ENCODE assay signal across 19 cellular contexts in the genomic region with DNA sequence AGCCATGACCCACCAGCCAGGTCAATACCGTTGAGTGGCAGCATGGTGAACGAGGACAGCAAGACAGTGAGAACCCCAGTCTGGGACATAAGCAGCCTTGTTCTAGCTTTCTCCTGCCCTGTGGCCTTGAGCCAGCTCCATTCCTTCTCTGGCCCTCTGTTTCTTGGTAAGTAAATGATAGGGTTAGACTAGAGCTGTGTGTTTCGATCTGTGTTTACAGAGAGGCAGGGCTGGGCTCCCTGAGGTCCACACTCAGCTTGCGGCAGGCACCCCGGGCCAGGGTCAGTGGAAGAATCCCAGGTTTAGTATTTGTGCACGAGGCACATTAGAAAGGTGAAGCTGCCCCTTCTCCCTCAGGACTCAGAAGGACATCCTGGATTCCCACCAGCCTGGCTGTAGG. TPM values are rescaled to one million over a fixed set of nuclear protein-coding genes. Genes with fewer than 3 reads are reported as not detected.
"Had no signal": no experiment of that assay in that cellular context is flagged by ENCODE, and none has a peak within 500 bp of the region (broad histone marks: within the 10 kb centered on the region; RNA-seq: fewer than 3 reads in every experiment).

No MANE protein-coding gene starts in this region.

- H3K9me3 Mint-ChIP-seq: activated CD4-positive, alpha-beta memory T cell treated with anti-CD3 and anti-CD28 coated beads for 36 hours; activated naive CD8-positive, alpha-beta T cell treated with anti-CD3 and anti-CD28 coated beads for 36 hours; immature natural killer cell; mesothelial cell of epicardium; nephron; stimulated activated naive CD8-positive, alpha-beta T cell treated with anti-CD3 and anti-CD28 coated beads, Interleukin-15, amount 100 ng/mL, for 72 hours; T-helper 2 cell treated with Interferon-gamma antibody and Interleukin-4, amounts not matched to agents 5 μg/mL and 100 μg/mL, for 36 hours; WTC11 had no signal

- DNase-seq: activated CD4-positive, alpha-beta memory T cell treated with anti-CD3 and anti-CD28 coated beads for 36 hours; activated CD4-positive, alpha-beta T cell treated with anti-CD3 and anti-CD28 coated beads for 36 hours; activated naive CD4-positive, alpha-beta T cell; activated naive CD8-positive, alpha-beta T cell treated with anti-CD3 and anti-CD28 coated beads for 36 hours; central memory CD4-positive, alpha-beta T cell; gastrocnemius medialis; immature natural killer cell; lower lobe of right lung; occipital lobe; small intestine; stimulated activated CD4-positive, alpha-beta T cell treated with anti-CD3 and anti-CD28 coated beads, Interleukin-15, amount 100 ng/mL, for 24 hours; stimulated activated CD4-positive, alpha-beta T cell treated with anti-CD3 and anti-CD28 coated beads, Interleukin-4, amount 100 ng/mL, for 1 hour; stimulated activated naive CD8-positive, alpha-beta T cell treated with anti-CD3 and anti-CD28 coated beads, Interleukin-15, amount 100 ng/mL, for 72 hours; upper lobe of right lung had no signal

- H3K9me3 ChIP-seq: gastrocnemius medialis, lower lobe of right lung, upper lobe of right lung had no signal

- ATAC-seq: activated CD4-positive, alpha-beta T cell treated with anti-CD3 and anti-CD28 coated beads for 36 hours; stimulated activated naive CD8-positive, alpha-beta T cell treated with anti-CD3 and anti-CD28 coated beads, Interleukin-15, amount 100 ng/mL, for 72 hours had no signal

- H3K4me3 ChIP-seq: gastrocnemius medialis, lower lobe of right lung, SK-N-MC, upper lobe of right lung had no signal

- H3K4me3 Mint-ChIP-seq: activated CD4-positive, alpha-beta memory T cell treated with anti-CD3 and anti-CD28 coated beads for 36 hours; activated CD4-positive, alpha-beta T cell treated with anti-CD3 and anti-CD28 coated beads for 36 hours; activated naive CD8-positive, alpha-beta T cell treated with anti-CD3 and anti-CD28 coated beads for 36 hours; immature natural killer cell; mesothelial cell of epicardium; stimulated activated naive CD8-positive, alpha-beta T cell treated with anti-CD3 and anti-CD28 coated beads, Interleukin-15, amount 100 ng/mL, for 72 hours; T-helper 2 cell treated with Interferon-gamma antibody and Interleukin-4, amounts not matched to agents 5 μg/mL and 100 μg/mL, for 36 hours; WTC11 had no signal

- H3K27ac ChIP-seq: gastrocnemius medialis, lower lobe of right lung, SK-N-MC, upper lobe of right lung had no signal

- H3K27ac Mint-ChIP-seq: activated CD4-positive, alpha-beta memory T cell treated with anti-CD3 and anti-CD28 coated beads for 36 hours; activated CD4-positive, alpha-beta T cell treated with anti-CD3 and anti-CD28 coated beads for 36 hours; activated naive CD8-positive, alpha-beta T cell treated with anti-CD3 and anti-CD28 coated beads for 36 hours; immature natural killer cell; stimulated activated naive CD8-positive, alpha-beta T cell treated with anti-CD3 and anti-CD28 coated beads, Interleukin-15, amount 100 ng/mL, for 72 hours; T-helper 2 cell treated with Interferon-gamma antibody and Interleukin-4, amounts not matched to agents 5 μg/mL and 100 μg/mL, for 36 hours had no signal

- H3K36me3 ChIP-seq: gastrocnemius medialis, lower lobe of right lung, upper lobe of right lung had no signal

- H3K36me3 Mint-ChIP-seq: activated CD4-positive, alpha-beta memory T cell treated with anti-CD3 and anti-CD28 coated beads for 36 hours; activated naive CD8-positive, alpha-beta T cell treated with anti-CD3 and anti-CD28 coated beads for 36 hours; immature natural killer cell; WTC11 had no signal

- H3K27me3 ChIP-seq: upper lobe of right lung had no signal

RNA-seq across cellular contexts. Expression of a gene that starts 27.3 kb away (rescaled TPM):
- polyA plus RNA-seq: immature natural killer cell had no signal
